13 cellular contexts compared by ENCODE assay signal in genomic region chr16:71853413-71853812, GRCh38. TPM values are rescaled to one million over a fixed set of nuclear protein-coding genes. Genes with fewer than 3 reads are reported as not detected.
DNase-seq lines count a peak whose midpoint lies in the region; ATAC-seq, FAIRE-seq and TF ChIP-seq lines count a peak whose summit lies in the region.
"Had no signal": no experiment of that assay in that cellular context is flagged by ENCODE, and none has a peak within 500 bp of the region (broad histone marks: within the 10 kb centered on the region; RNA-seq: fewer than 3 reads in every experiment).

No MANE protein-coding gene starts in this region.

- CTCF ChIA-PET in GM12878 (lab: Yijun Ruan, JAX), result interaction anchor here (0.8 to 1.8 kb wide), 5 partner anchors 13 to 108 kb away, joined by 3 to 9 read pairs (median 3); no protein-coding TSS in a partner anchor

- intact Hi-C loops in GM12878 (cut with micrococcal nuclease; ENCODE audit: unreplicated experiment), result loop anchor here (2.0 kb wide), 1 partner anchor 45 kb away; the partner anchor contains the start of gene AP1G1

- no peaks in the 10 kb centered on the region for H3K9me3 ChIP-seq in GM12878 (replicated peaks; ENCODE audit: control insufficient read depth, insufficient read depth, low read length)
- no peaks in the 10 kb centered on the region for H3K9me3 ChIP-seq in SJCRH30 (replicated peaks)
- H3K9me3 ChIP-seq: SK-N-SH had no signal

- no peak overlapping the region for H3K18ac ChIP-seq in mesendoderm (ENCODE audit: low read length)

- H3K79me2 ChIP-seq in GM12878 (ENCODE audit: control insufficient read depth, insufficient read depth, low read length) (peaks cover 27% of the 10 kb centered on the region), mesendoderm (ENCODE audit: control insufficient read depth, insufficient read depth, low read length) (no peaks in the 10 kb centered on the region)

- TF ChIP-seq POLR2A in GM12878 (IDR thresholded peaks at IDR 0.05; ENCODE audit: low read depth, low read length), result no peak

- H3K4me3 ChIP-seq in GM12878, result peak overlapping the region; percentile 17
- H3K4me3 ChIP-seq in mesendoderm (ENCODE audit: low read length), result no peak overlapping the region
- no peak overlapping the region for H3K4me3 ChIP-seq in SJCRH30

- H3K4me2 ChIP-seq in GM12878 (ENCODE audit: control insufficient read depth, insufficient read depth) (peak overlapping the region; percentile 87), mesendoderm (ENCODE audit: low read length) (no peak overlapping the region)
- H3K4me2 ChIP-seq: SK-N-SH had no signal

- peak; percentile 67 for ATAC-seq in GM19397 (IDR thresholded peaks at IDR 0.05; ENCODE audit: unreplicated experiment)
- ATAC-seq in HG03064 (IDR thresholded peaks at IDR 0.05; ENCODE audit: low read depth, unreplicated experiment), result peak; percentile 68
- ATAC-seq in GM12878, result peak; percentile 88

- peaks cover 23 to 24% of the 10 kb centered on the region in 2 experiments for H3K36me3 ChIP-seq in GM12878 (ENCODE audit: control insufficient read depth in 2 of 2, insufficient read depth in 2 of 2, low read length in 1 of 2)
- peaks cover 9% of the 10 kb centered on the region for H3K36me3 ChIP-seq in mesendoderm (ENCODE audit: control insufficient read depth, insufficient read depth, low read length)
- no peaks in the 10 kb centered on the region for H3K36me3 ChIP-seq in SJCRH30

- peak; percentile 92 for FAIRE-seq in GM12878 (lab: Jason Lieb, UNC)
- FAIRE-seq: endometrium had no signal

- in situ Hi-C loops in GM13977 (cut with MboI; ENCODE audit: low pct_unique_long_range_greater_than_20kb, low sequenced_read_pairs, unreplicated experiment) (no loop called here), GM12878 (cut with MboI) (no loop called here)

- no peak overlapping the region for H4K5ac ChIP-seq in mesendoderm (ENCODE audit: low read length)

- H3K9ac ChIP-seq in GM12878 (ENCODE audit: control insufficient read depth, insufficient read depth, low read length) (peak overlapping the region; percentile 60), mesendoderm (ENCODE audit: low read length) (no peak overlapping the region)
- H3K9ac ChIP-seq: SK-N-SH had no signal

- no peaks in the 10 kb centered on the region for H3K27me3 ChIP-seq in GM12878 (replicated peaks in 1 of 2; ENCODE audit: control insufficient read depth in 2 of 2, insufficient read depth in 2 of 2, low read length in 1 of 2)
- no peaks in the 10 kb centered on the region for H3K27me3 ChIP-seq in mesendoderm (ENCODE audit: insufficient read depth, low read length, poor library complexity)
- no peaks in the 10 kb centered on the region for H3K27me3 ChIP-seq in SJCRH30

- no peak overlapping the region for H2BK5ac ChIP-seq in mesendoderm (ENCODE audit: low read length)

- DNase-seq in GM13977 (ENCODE audit: low spot score) (peak; percentile 59), GM12878 (ENCODE audit: low read depth, low spot score) (no peak), kidney tubule cell (ENCODE audit: low spot score) (no peak), DMS53 treated with DMSO at 0.1 percent for 48 hours (lab: John Stamatoyannopoulos, UW; ENCODE audit: unreplicated experiment) (no peak), mesendoderm (no peak), SJCRH30 (no peak)
- DNase-seq: activated T-cell treated with anti-CD3 and anti-CD28 coated beads, Interleukin-2, amount 50 U/mL, for 1 hour; DMS53; NCI-H2029; SK-N-SH had no signal

- RAD21 ChIA-PET in GM12878 (lab: Charles Lee; ENCODE audit: unreplicated experiment), result interaction anchor here (1.0 to 2.7 kb wide), 7 partner anchors 10 to 58 kb away, joined by 3 to 12 read pairs (median 4); partner anchors contain the start of gene AP1G1

- no peak overlapping the region for H2AFZ ChIP-seq in GM12878 (ENCODE audit: control insufficient read depth, low read depth, low read length)

- no peak overlapping the region for H4K8ac ChIP-seq in mesendoderm (ENCODE audit: low read depth, low read length)

- H4K20me1 ChIP-seq in GM12878 (ENCODE audit: control insufficient read depth, insufficient read depth), result no peaks in the 10 kb centered on the region

- TF ChIP-seq CTCF in GM13977 (IDR thresholded peaks at IDR 0.05; ENCODE audit: extremely low read depth, insufficient read depth, missing control alignments), result no peak
- TF ChIP-seq CTCF in GM12878 (IDR thresholded peaks at IDR 0.05 in 2 of 3, conservative IDR thresholded peaks at IDR 0.05 in 1 of 3; ENCODE audit: control insufficient read depth in 2 of 3, extremely low read depth in 1 of 3, insufficient read depth in 1 of 3, low read depth in 3 of 3, low read length in 3 of 3), result no peak

- 0 out of 2 replicates have a peak, but pooled peaks have one; percentile 4 for TF ChIP-seq RAD21 in GM12878 (IDR thresholded peaks at IDR 0.05; ENCODE audit: insufficient read depth, low read depth, low read length)

- no peak overlapping the region for H2BK120ac ChIP-seq in mesendoderm (ENCODE audit: low read depth, low read length)

- peaks cover 4% of the 10 kb centered on the region for H3K79me1 ChIP-seq in mesendoderm (ENCODE audit: low read length)

- H2BK15ac ChIP-seq in mesendoderm (replicated peaks; ENCODE audit: low read depth), result no peak overlapping the region

- H3K23ac ChIP-seq in mesendoderm (ENCODE audit: low read length), result no peak overlapping the region

- H3K4ac ChIP-seq in mesendoderm (ENCODE audit: low read depth, low read length), result no peak overlapping the region

- no peak overlapping the region for H3K56ac ChIP-seq in mesendoderm (ENCODE audit: low read length)

- no peak overlapping the region for H2AK5ac ChIP-seq in mesendoderm (ENCODE audit: low read length)

- no TSS peak for BruUV-seq in GM12878 (replicated peaks; lab: Mats Ljungman, UMichigan)

- peak overlapping the region; percentile 86 for H3K27ac ChIP-seq in GM12878 (ENCODE audit: control insufficient read depth, insufficient read depth)
- no peak overlapping the region for H3K27ac ChIP-seq in mesendoderm (ENCODE audit: low read depth, low read length)
- H3K27ac ChIP-seq in SJCRH30, result no peak overlapping the region

- peak; percentile 27 to 66; a peak in 2 of 4 replicates for TF ChIP-seq EP300 in GM12878 (IDR thresholded peaks at IDR 0.05; ENCODE audit: borderline replicate concordance in 1 of 2, control insufficient read depth in 1 of 2, low read depth in 2 of 2, low read length in 2 of 2)

- POLR2A ChIA-PET in GM12878 (lab: Charles Lee), result interaction anchor here (0.7 to 2.6 kb wide), 6 partner anchors 9 to 45 kb away, joined by 3 to 15 read pairs (median 4); partner anchors contain the start of gene AP1G1

- SMC1A ChIA-PET in GM12878 (lab: Charles Lee; ENCODE audit: uncharacterized antibody, unreplicated experiment), result interaction anchor here (0.6 to 2.0 kb wide), 6 partner anchors 10 to 41 kb away, joined by 3 to 8 read pairs (median 5); no protein-coding TSS in a partner anchor

- H3K4me1 ChIP-seq in GM12878 (ENCODE audit: control insufficient read depth, insufficient read depth, low read length), result peaks cover 32% of the 10 kb centered on the region
- H3K4me1 ChIP-seq in mesendoderm (ENCODE audit: control insufficient read depth, low read depth, low read length), result no peaks in the 10 kb centered on the region
- H3K4me1 ChIP-seq in SJCRH30, result no peaks in the 10 kb centered on the region

- 9% methylated on average over 4 of the region's 4 CpGs for WGBS in GM12878 (ENCODE audit: insufficient coverage, insufficient replicate concordance, low lambda C conversion rate, missing lambda C conversion rate)
- no CpG with 5 or more reads among the region's 4 CpGs for WGBS in mesendoderm (ENCODE audit: extremely low coverage, insufficient coverage, low lambda C conversion rate)

RNA-seq across cellular contexts. Expression of gene ATXN1L, which starts 7.6 kb away (rescaled TPM):
- 29.0 and 33.2 TPM in 2 replicates for total RNA-seq in GM12878 (2013; cell fraction: nucleolus; rRNA removed)
- total RNA-seq in GM12878 (2014; rRNA removed), result 7.4 and 8.6 TPM in 2 replicates
- total RNA-seq in GM12878 (2014; rRNA removed; fragmentation: Illumina TruSeq; extraction: Trizol), result 11.4 and 11.9 TPM in 2 replicates
- total RNA-seq in GM12878 (2021), result 13.9 and 14.6 TPM in 2 replicates
- polyA plus RNA-seq in GM12878 (2011; ENCODE audit: low read depth), result 10.6 TPM
- 13.7 and 13.9 TPM in 2 replicates for polyA plus RNA-seq in GM12878 (2011; rRNA removed)
- 10.2 and 12.5 TPM in 2 replicates for polyA plus RNA-seq in GM12878 (2011; cell fraction: cytosol; rRNA removed)
- polyA plus RNA-seq in GM12878 (2011; cell fraction: nucleus; rRNA removed), result 27.6 and 33.0 TPM in 2 replicates
- polyA plus RNA-seq in GM12878 (2012), result 14.0 and 17.4 TPM in 2 replicates
- 12.2 and 15.7 TPM in 2 replicates for polyA plus RNA-seq in GM12878 (2014; fragmentation: Illumina TruSeq; extraction: Trizol)
- polyA plus RNA-seq in GM12878 (2014; fragmentation: Nextera tagmentation; extraction: Ambion mirVana), result 1 to 10 TPM; 1.8 to 2.0 TPM
- 9.8 and 9.9 TPM in 2 replicates for polyA plus RNA-seq in GM12878 (2014; rRNA removed)
- 1 to 10 TPM; 6.4 to 6.6 TPM for polyA plus RNA-seq in GM12878 (2016; fragmentation: Nextera tagmentation; extraction: Ambion mirVana)
- 15.1 and 19.2 TPM in 2 replicates for polyA minus RNA-seq in GM12878 (2011; rRNA and poly(A)+ RNA removed)
- polyA minus RNA-seq in GM12878 (2011; cell fraction: cytosol; rRNA and poly(A)+ RNA removed), result 3.3 and 3.7 TPM in 2 replicates
- polyA minus RNA-seq in GM12878 (2011; cell fraction: nucleus; rRNA and poly(A)+ RNA removed), result 11.6 and 23.0 TPM in 2 replicates
- polyA plus RNA-seq in mesendoderm (2013, experiment 1 of 2), result 11.1 TPM
- 10.8 TPM for polyA plus RNA-seq in mesendoderm (2013, experiment 2 of 2)
- total RNA-seq in SJCRH30 (2014; rRNA removed; shearing (Covaris generic)), result 13.9 and 15.3 TPM in 2 replicates

RNA-seq across cellular contexts. Expression of gene ZNF821, which starts 30.6 kb away (rescaled TPM):
- total RNA-seq in GM12878 (2013; cell fraction: nucleolus; rRNA removed), result 10.0 and 10.3 TPM in 2 replicates
- total RNA-seq in GM12878 (2014; rRNA removed) (4.5 and 6.9 TPM in 2 replicates), GM12878 (2014; rRNA removed; fragmentation: Illumina TruSeq; extraction: Trizol) (3.9 and 6.0 TPM in 2 replicates), GM12878 (2021) (7.2 and 7.9 TPM in 2 replicates)
- polyA plus RNA-seq in GM12878 (2011; ENCODE audit: low read depth), result 6.8 TPM
- polyA plus RNA-seq in GM12878 (2011; rRNA removed) (6.5 and 7.5 TPM in 2 replicates), GM12878 (2014; fragmentation: Illumina TruSeq; extraction: Trizol) (3.8 and 5.4 TPM in 2 replicates), GM12878 (2014; fragmentation: Nextera tagmentation; extraction: Ambion mirVana) (1 to 10 TPM in 1 of 2 experiments, under 1 TPM in 1; 0.82 to 2.0 TPM), GM12878 (2014; rRNA removed) (5.6 and 8.9 TPM in 2 replicates), GM12878 (2016; fragmentation: Nextera tagmentation; extraction: Ambion mirVana) (1 to 10 TPM; 6.6 to 9.9 TPM)
- 7.2 and 7.5 TPM in 2 replicates for polyA plus RNA-seq in GM12878 (2011; cell fraction: cytosol; rRNA removed)
- polyA plus RNA-seq in GM12878 (2011; cell fraction: nucleus; rRNA removed), result 10.5 and 11.7 TPM in 2 replicates
- 9.6 and 12.2 TPM in 2 replicates for polyA plus RNA-seq in GM12878 (2012)
- polyA minus RNA-seq in GM12878 (2011; rRNA and poly(A)+ RNA removed), result 4.8 and 8.2 TPM in 2 replicates
- polyA minus RNA-seq in GM12878 (2011; cell fraction: cytosol; rRNA and poly(A)+ RNA removed), result 2.1 and 6.2 TPM in 2 replicates
- 5.6 and 8.8 TPM in 2 replicates for polyA minus RNA-seq in GM12878 (2011; cell fraction: nucleus; rRNA and poly(A)+ RNA removed)
- polyA plus RNA-seq in mesendoderm (2013, experiment 1 of 2), result 7.0 TPM
- 7.3 TPM for polyA plus RNA-seq in mesendoderm (2013, experiment 2 of 2)
- 6.0 and 7.5 TPM in 2 replicates for total RNA-seq in SJCRH30 (2014; rRNA removed; shearing (Covaris generic))

RNA-seq across cellular contexts. Expression of gene IST1, which starts 41.9 kb away (rescaled TPM):
- total RNA-seq in GM12878 (2013; cell fraction: nucleolus; rRNA removed), result 347 and 367 TPM in 2 replicates
- total RNA-seq in GM12878 (2014; rRNA removed), result 133 and 160 TPM in 2 replicates
- total RNA-seq in GM12878 (2014; rRNA removed; fragmentation: Illumina TruSeq; extraction: Trizol), result 148 and 150 TPM in 2 replicates
- 134 and 140 TPM in 2 replicates for total RNA-seq in GM12878 (2021)
- 130 TPM for polyA plus RNA-seq in GM12878 (2011; ENCODE audit: low read depth)
- 277 and 293 TPM in 2 replicates for polyA plus RNA-seq in GM12878 (2011; rRNA removed)
- 195 and 230 TPM in 2 replicates for polyA plus RNA-seq in GM12878 (2011; cell fraction: cytosol; rRNA removed)
- polyA plus RNA-seq in GM12878 (2011; cell fraction: nucleus; rRNA removed), result 237 and 271 TPM in 2 replicates
- 158 and 177 TPM in 2 replicates for polyA plus RNA-seq in GM12878 (2012)
- polyA plus RNA-seq in GM12878 (2014; fragmentation: Illumina TruSeq; extraction: Trizol), result 189 and 196 TPM in 2 replicates
- polyA plus RNA-seq in GM12878 (2014; fragmentation: Nextera tagmentation; extraction: Ambion mirVana), result 100 to 1,000 TPM in 1 of 2 experiments, 10 to 100 TPM in 1; 97.3 to 136 TPM
- polyA plus RNA-seq in GM12878 (2014; rRNA removed), result 120 and 155 TPM in 2 replicates
- 100 to 1,000 TPM; 113 to 125 TPM for polyA plus RNA-seq in GM12878 (2016; fragmentation: Nextera tagmentation; extraction: Ambion mirVana)
- polyA minus RNA-seq in GM12878 (2011; rRNA and poly(A)+ RNA removed), result 190 and 206 TPM in 2 replicates
- 44.1 and 49.4 TPM in 2 replicates for polyA minus RNA-seq in GM12878 (2011; cell fraction: cytosol; rRNA and poly(A)+ RNA removed)
- polyA minus RNA-seq in GM12878 (2011; cell fraction: nucleus; rRNA and poly(A)+ RNA removed), result 53.4 and 67.3 TPM in 2 replicates
- 99.3 TPM for polyA plus RNA-seq in mesendoderm (2013, experiment 1 of 2)
- polyA plus RNA-seq in mesendoderm (2013, experiment 2 of 2), result 99.2 TPM
- total RNA-seq in SJCRH30 (2014; rRNA removed; shearing (Covaris generic)), result 179 and 184 TPM in 2 replicates

RNA-seq across cellular contexts. Expression of gene AP1G1, which starts 44.8 kb away (rescaled TPM):
- 292 and 333 TPM in 2 replicates for total RNA-seq in GM12878 (2013; cell fraction: nucleolus; rRNA removed)
- total RNA-seq in GM12878 (2014; rRNA removed) (52.4 and 55.5 TPM in 2 replicates), GM12878 (2014; rRNA removed; fragmentation: Illumina TruSeq; extraction: Trizol) (44.7 and 50.7 TPM in 2 replicates), GM12878 (2021) (66.5 and 66.8 TPM in 2 replicates)
- polyA plus RNA-seq in GM12878 (2011; ENCODE audit: low read depth), result 28.5 TPM
- polyA plus RNA-seq in GM12878 (2011; rRNA removed) (74.2 and 83.7 TPM in 2 replicates), GM12878 (2014; fragmentation: Illumina TruSeq; extraction: Trizol) (61.8 and 72.6 TPM in 2 replicates), GM12878 (2014; fragmentation: Nextera tagmentation; extraction: Ambion mirVana) (1 to 10 TPM; 5.9 to 8.4 TPM), GM12878 (2014; rRNA removed) (42.2 and 50.9 TPM in 2 replicates), GM12878 (2016; fragmentation: Nextera tagmentation; extraction: Ambion mirVana) (10 to 100 TPM; 35.1 to 35.7 TPM)
- 61.0 and 81.2 TPM in 2 replicates for polyA plus RNA-seq in GM12878 (2011; cell fraction: cytosol; rRNA removed)
- polyA plus RNA-seq in GM12878 (2011; cell fraction: nucleus; rRNA removed), result 65.0 and 82.2 TPM in 2 replicates
- 31.0 and 35.6 TPM in 2 replicates for polyA plus RNA-seq in GM12878 (2012)
- 122 and 141 TPM in 2 replicates for polyA minus RNA-seq in GM12878 (2011; rRNA and poly(A)+ RNA removed)
- 48.4 and 57.3 TPM in 2 replicates for polyA minus RNA-seq in GM12878 (2011; cell fraction: cytosol; rRNA and poly(A)+ RNA removed)
- 68.1 and 97.1 TPM in 2 replicates for polyA minus RNA-seq in GM12878 (2011; cell fraction: nucleus; rRNA and poly(A)+ RNA removed)
- polyA plus RNA-seq in mesendoderm (2013, experiment 1 of 2), result 39.1 TPM
- polyA plus RNA-seq in mesendoderm (2013, experiment 2 of 2), result 38.6 TPM
- 40.9 and 46.3 TPM in 2 replicates for total RNA-seq in SJCRH30 (2014; rRNA removed; shearing (Covaris generic))
